ENCODE assay signal across 27 cellular contexts in the genomic region with DNA sequence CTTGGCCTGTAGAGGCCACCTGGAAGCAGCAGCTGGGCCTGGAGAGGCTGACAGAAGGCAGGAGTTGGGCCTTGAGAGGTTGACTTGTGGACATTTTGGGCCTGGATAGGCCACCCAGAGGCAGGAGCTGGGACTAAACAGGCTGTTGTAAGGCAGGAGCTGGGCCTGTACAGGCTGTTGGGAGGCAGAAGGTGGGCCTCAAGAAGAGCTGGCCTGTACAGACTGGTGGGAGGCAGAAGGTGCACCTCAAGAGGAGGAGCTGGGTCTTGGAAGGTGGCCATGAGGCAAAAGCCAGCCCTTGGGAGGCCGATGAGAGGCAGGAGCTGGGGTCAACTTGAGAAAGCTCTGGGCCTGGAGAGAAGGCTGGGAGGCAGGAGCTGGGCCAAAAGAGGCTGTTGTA. TPM values are rescaled to one million over a fixed set of nuclear protein-coding genes. Genes with fewer than 3 reads are reported as not detected.
A peak's percentile ranks its signal among the peaks of the same experiment; 100 is the strongest.
DNase-seq lines count a peak whose midpoint lies in the region; ATAC-seq and TF ChIP-seq lines count a peak whose summit lies in the region.
"Had no signal": no experiment of that assay in that cellular context is flagged by ENCODE, and none has a peak within 500 bp of the region (broad histone marks: within the 10 kb centered on the region; RNA-seq: fewer than 3 reads in every experiment).

No MANE protein-coding gene starts in this region.

- no peak overlapping the region for H3K4me3 Mint-ChIP-seq in osteocyte (ENCODE audit: unreplicated experiment)
- H3K4me3 Mint-ChIP-seq: CD14-positive monocyte; CD4-positive, alpha-beta memory T cell; CD4-positive, CD25-positive, alpha-beta regulatory T cell; CD8-positive, alpha-beta memory T cell had no signal

- peaks cover 60% of the 10 kb centered on the region for H3K9me3 Mint-ChIP-seq in osteocyte (ENCODE audit: unreplicated experiment)

- H3K4me1 ChIP-seq in GM23248 (ENCODE audit: insufficient read depth) = no peaks in the 10 kb centered on the region
- H3K4me1 ChIP-seq: A549, BE2C, BLaER1 had no signal

- no peaks in the 10 kb centered on the region for H4K20me1 ChIP-seq in GM23248 (ENCODE audit: insufficient read depth)
- H4K20me1 ChIP-seq: BLaER1 had no signal

- no peak overlapping the region for H3K27ac ChIP-seq in GM23248
- H3K27ac ChIP-seq: 22Rv1, A549, BLaER1 had no signal

- H3K79me2 ChIP-seq in GM23248 (ENCODE audit: insufficient read depth) = no peaks in the 10 kb centered on the region

- H3K4me1 Mint-ChIP-seq in osteocyte (ENCODE audit: unreplicated experiment) = no peaks in the 10 kb centered on the region
- H3K4me1 Mint-ChIP-seq: CD14-positive monocyte; CD4-positive, CD25-positive, alpha-beta regulatory T cell; CD8-positive, alpha-beta memory T cell had no signal

- no peak overlapping the region for H3K27ac Mint-ChIP-seq in osteocyte (ENCODE audit: unreplicated experiment)
- H3K27ac Mint-ChIP-seq: CD14-positive monocyte; CD4-positive, alpha-beta memory T cell; CD4-positive, CD25-positive, alpha-beta regulatory T cell; CD8-positive, alpha-beta memory T cell had no signal

- H3K4me3 ChIP-seq in GM23248 = no peak overlapping the region
- H3K4me3 ChIP-seq: A549, BLaER1, GM12878 had no signal

- H3K4me2 ChIP-seq in GM23248 (ENCODE audit: unreplicated experiment) = no peak overlapping the region
- H3K4me2 ChIP-seq: A549, BLaER1 had no signal

- no peak overlapping the region for H3K9ac ChIP-seq in GM23248
- H3K9ac ChIP-seq: BLaER1 had no signal

- no peaks in the 10 kb centered on the region for H3K9me3 ChIP-seq in GM23248 (ENCODE audit: low read depth)
- H3K9me3 ChIP-seq: A549, BE2C, BLaER1 had no signal

- no peak overlapping the region for H2AFZ ChIP-seq in GM23248

- DNase-seq in DMS 273 (lab: John Stamatoyannopoulos, UW; ENCODE audit: unreplicated experiment) = peak; percentile 8
- DNase-seq in DMS 273 treated with DMSO at 0.1 percent for 48 hours (lab: John Stamatoyannopoulos, UW) = no peak
- peak; percentile 69 for DNase-seq in osteocyte (ENCODE audit: extremely low spot score, unreplicated experiment)
- DNase-seq in GM23248 = no peak
- DNase-seq: ACHN; BE2C; C1 segment of cervical spinal cord; CD4-positive, alpha-beta memory T cell; CD4-positive, CD25-positive, alpha-beta regulatory T cell; CD8-positive, alpha-beta memory T cell; COR-L47; DMS153; DMS53; DMS79; DND-41; EL; GDM1 had no signal

- TF ChIP-seq CTCF in osteocyte (IDR thresholded peaks at IDR 0.05) = no peak

- WGBS in GM23248 (ENCODE audit: low coverage in 1 of 2, low lambda C conversion rate in 2 of 2, missing lambda C conversion rate in 2 of 2), 2 experiments = 29 to 40% methylated on average over 1 of the region's 1 CpG

- H3F3A ChIP-seq in GM23248 (ENCODE audit: insufficient read depth) = no peaks in the 10 kb centered on the region

- no peaks in the 10 kb centered on the region for H3K27me3 ChIP-seq in GM23248 (replicated peaks; ENCODE audit: insufficient read depth)
- H3K27me3 ChIP-seq: BE2C, BLaER1 had no signal

- H3K36me3 ChIP-seq in GM23248 (ENCODE audit: low read depth) = no peaks in the 10 kb centered on the region
- H3K36me3 ChIP-seq: BE2C, BLaER1 had no signal

- H3K27me3 Mint-ChIP-seq in osteocyte (ENCODE audit: unreplicated experiment) = no peaks in the 10 kb centered on the region
- H3K27me3 Mint-ChIP-seq: CD4-positive, alpha-beta memory T cell; CD4-positive, CD25-positive, alpha-beta regulatory T cell; CD8-positive, alpha-beta memory T cell had no signal

- H3K9me2 ChIP-seq in GM23248 (ENCODE audit: insufficient read depth) = no peaks in the 10 kb centered on the region

- H3K36me3 Mint-ChIP-seq in osteocyte (ENCODE audit: unreplicated experiment) = no peaks in the 10 kb centered on the region
- H3K36me3 Mint-ChIP-seq: CD14-positive monocyte; CD4-positive, alpha-beta memory T cell; CD4-positive, CD25-positive, alpha-beta regulatory T cell had no signal

- in situ Hi-C loops in GM23248 (cut with MboI) = no loop called here

- ATAC-seq in GM21825 (IDR thresholded peaks at IDR 0.05; ENCODE audit: unreplicated experiment) = no peak
- ATAC-seq: GM12878 had no signal

RNA-seq across cellular contexts. Expression of gene OR4C45, which starts 45.3 kb away (rescaled TPM):
- total RNA-seq in osteocyte = not detected in 2 replicates
- total RNA-seq in GM23248 (2014; rRNA removed; shearing (Covaris generic)) = not detected in 2 replicates
- not detected in 2 replicates for polyA plus RNA-seq in GM23248 (2016; fragmentation: Nextera tagmentation; extraction: Ambion mirVana)
- total RNA-seq: A172; CD4-positive, alpha-beta memory T cell; CD4-positive, CD25-positive, alpha-beta regulatory T cell; CD8-positive, alpha-beta memory T cell; Daoy; G401; GM12878 had no signal
- polyA plus RNA-seq: A549; AG04450; CD14-positive monocyte; CD4-positive, alpha-beta memory T cell; CD4-positive, CD25-positive, alpha-beta regulatory T cell; CD8-positive, alpha-beta memory T cell; GM12878 had no signal

Comparison
In these comparisons a context has a peak if more than half of its experiments do, and no peak if none do; other contexts are left out.
1. DNase-seq: peak in DMS 273 (single experiment) and osteocyte (single experiment); none in DMS 273 treated with DMSO at 0.1 percent for 48 hours (single experiment) and GM23248 (single experiment).